Comparison of ENCODE assay signal across 15 cellular contexts in the genomic region with DNA sequence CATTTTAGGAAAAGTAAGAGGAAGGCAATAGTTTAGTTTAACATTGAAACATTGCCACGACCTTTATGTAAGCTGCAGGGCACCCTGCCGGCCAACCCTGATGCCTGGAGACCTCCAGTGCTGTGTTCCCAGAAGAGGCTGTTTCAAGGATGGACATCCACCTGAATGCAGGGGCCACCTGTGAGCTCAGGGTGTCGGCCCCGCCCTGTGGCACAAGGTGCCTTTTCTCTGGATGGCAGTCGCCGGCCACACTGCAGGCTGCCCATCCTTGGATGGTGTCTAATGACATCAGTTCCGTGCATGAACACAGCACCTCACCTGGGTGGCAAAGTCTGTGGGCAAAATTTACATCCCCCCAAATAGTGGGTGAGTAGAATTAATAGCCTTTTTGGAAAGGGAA.
DNase-seq lines count a peak whose midpoint lies in the region; ATAC-seq and TF ChIP-seq lines count a peak whose summit lies in the region.
"Had no signal": no experiment of that assay in that cellular context is flagged by ENCODE, and none has a peak within 500 bp of the region (broad histone marks: within the 10 kb centered on the region; RNA-seq: fewer than 3 reads in every experiment).

No MANE protein-coding gene starts in this region.

- CTCF ChIA-PET in CD8-positive, alpha-beta memory T cell (lab: Charles Lee) = no interaction called here

- peaks cover 24 to 28% (median 25%) of the 10 kb centered on the region in 3 donors for H3K4me1 Mint-ChIP-seq in CD8-positive, alpha-beta memory T cell
- H3K4me1 Mint-ChIP-seq in natural killer cell = peaks cover 11 to 19% of the 10 kb centered on the region in 2 donors

- H3K27me3 Mint-ChIP-seq in CD8-positive, alpha-beta memory T cell = no peaks in the 10 kb centered on the region
- H3K27me3 Mint-ChIP-seq in natural killer cell (ENCODE audit: low read depth in 2 of 2) = no peaks in the 10 kb centered on the region

- peak overlapping the region; percentile 72 to 88 (median 83) for H3K4me3 Mint-ChIP-seq in CD8-positive, alpha-beta memory T cell
- peak overlapping the region; percentile 80 for H3K4me3 Mint-ChIP-seq in natural killer cell
- H3K4me3 Mint-ChIP-seq: stimulated activated naive B cell treated with anti-CD40 and anti-IgM and Interleukin-4, amounts not matched to agents 10 μg/mL and 1 μg/mL and 100 μg/mL, for 72 hours had no signal

- peak overlapping the region; percentile 88 to 99 (median 96) for H3K27ac Mint-ChIP-seq in CD8-positive, alpha-beta memory T cell
- peak overlapping the region; percentile 82 to 94 for H3K27ac Mint-ChIP-seq in natural killer cell
- H3K27ac Mint-ChIP-seq: stimulated activated naive B cell treated with anti-CD40 and anti-IgM and Interleukin-4, amounts not matched to agents 10 μg/mL and 1 μg/mL and 100 μg/mL, for 72 hours had no signal

- peak overlapping the region; percentile 39 for H3K27ac ChIP-seq in CD8-positive, alpha-beta memory T cell (ENCODE audit: low read depth, low read length)
- H3K27ac ChIP-seq: right atrium auricular region had no signal

- H3K36me3 ChIP-seq in CD8-positive, alpha-beta memory T cell (ENCODE audit: insufficient read depth, low read length) = no peaks in the 10 kb centered on the region

- TF ChIP-seq CTCF in NB4 (IDR thresholded peaks at IDR 0.05; ENCODE audit: low read depth, low read length) (no peak), natural killer cell (IDR thresholded peaks at IDR 0.05) (no peak)

- no peaks in the 10 kb centered on the region for H3K27me3 ChIP-seq in CD8-positive, alpha-beta memory T cell (ENCODE audit: insufficient read depth, low read length, poor library complexity, severe bottlenecking)
- H3K27me3 ChIP-seq: right atrium auricular region had no signal

- peaks cover 35% of the 10 kb centered on the region for H3K4me1 ChIP-seq in CD8-positive, alpha-beta memory T cell (ENCODE audit: insufficient read depth, low read length)

- POLR2A ChIA-PET in CD8-positive, alpha-beta memory T cell (lab: Charles Lee) = no interaction called here

- H3K9me3 Mint-ChIP-seq in CD8-positive, alpha-beta memory T cell = no peaks in the 10 kb centered on the region
- H3K9me3 Mint-ChIP-seq in natural killer cell = no peaks in the 10 kb centered on the region
- H3K9me3 Mint-ChIP-seq: stimulated activated naive B cell treated with anti-CD40 and anti-IgM and Interleukin-4, amounts not matched to agents 10 μg/mL and 1 μg/mL and 100 μg/mL, for 72 hours had no signal

- H3K4me3 ChIP-seq in CD8-positive, alpha-beta memory T cell (ENCODE audit: low read length) = peak overlapping the region; percentile 60
- H3K4me3 ChIP-seq in NB4 (ENCODE audit: low read depth, low read length) = peak overlapping the region; percentile 41
- H3K4me3 ChIP-seq: right atrium auricular region had no signal

- H3K36me3 Mint-ChIP-seq in CD8-positive, alpha-beta memory T cell = peaks cover 0 to 7% (median 6%) of the 10 kb centered on the region in 3 donors
- no peaks in the 10 kb centered on the region for H3K36me3 Mint-ChIP-seq in natural killer cell
- H3K36me3 Mint-ChIP-seq: stimulated activated naive B cell treated with anti-CD40 and anti-IgM and Interleukin-4, amounts not matched to agents 10 μg/mL and 1 μg/mL and 100 μg/mL, for 72 hours had no signal

- intact Hi-C loops in natural killer cell (cut with micrococcal nuclease) = loop anchor here (5.0 kb wide), 1 partner anchor 43 kb away; no protein-coding TSS in a partner anchor
- intact Hi-C loops in sciatic nerve (cut with DNase I) = no loop called here

- DNase-seq in CD8-positive, alpha-beta memory T cell = no peak
- no peak for DNase-seq in NB4 (ENCODE audit: low read depth)
- DNase-seq in activated effector memory CD4-positive, alpha-beta T cell treated with anti-CD3 and anti-CD28 coated beads, Interleukin-2, amount 50 U/mL, for 16 hours = peak; percentile 67
- no peak for DNase-seq in natural killer cell
- DNase-seq in AG08396 (ENCODE audit: low spot score) = no peak
- DNase-seq in sciatic nerve (ENCODE audit: low spot score) = no peak
- DNase-seq: COR-L47; dermis blood vessel endothelial cell; hypothalamus; Karpas-422; NCI-H1694; NCI-H524; stimulated activated naive B cell treated with anti-CD40 and anti-IgM and Interleukin-4, amounts not matched to agents 10 μg/mL and 1 μg/mL and 100 μg/mL, for 72 hours had no signal

- TF ChIP-seq POLR2A in NB4 (IDR thresholded peaks at IDR 0.05; ENCODE audit: extremely low read depth, insufficient read length) = no peak

- no peaks in the 10 kb centered on the region for H3K9me3 ChIP-seq in CD8-positive, alpha-beta memory T cell (ENCODE audit: low read length)
- H3K9me3 ChIP-seq: right atrium auricular region had no signal

- ATAC-seq in natural killer cell = peak in 2 of 3 donors; percentile 2 to 16
- no peak for ATAC-seq in GM21367 (IDR thresholded peaks at IDR 0.05; ENCODE audit: unreplicated experiment)
- ATAC-seq in sciatic nerve = no peak
- ATAC-seq: stimulated activated naive B cell treated with anti-CD40 and anti-IgM and Interleukin-4, amounts not matched to agents 10 μg/mL and 1 μg/mL and 100 μg/mL, for 72 hours had no signal

Comparison
In these comparisons a context has a peak if more than half of its experiments do, and no peak if none do; other contexts are left out.
1. ATAC-seq: peak in natural killer cell (2 of 3); none in GM21367 (single experiment) and sciatic nerve (single experiment).